1 cellular context compared by ENCODE assay signal in the genomic region with DNA sequence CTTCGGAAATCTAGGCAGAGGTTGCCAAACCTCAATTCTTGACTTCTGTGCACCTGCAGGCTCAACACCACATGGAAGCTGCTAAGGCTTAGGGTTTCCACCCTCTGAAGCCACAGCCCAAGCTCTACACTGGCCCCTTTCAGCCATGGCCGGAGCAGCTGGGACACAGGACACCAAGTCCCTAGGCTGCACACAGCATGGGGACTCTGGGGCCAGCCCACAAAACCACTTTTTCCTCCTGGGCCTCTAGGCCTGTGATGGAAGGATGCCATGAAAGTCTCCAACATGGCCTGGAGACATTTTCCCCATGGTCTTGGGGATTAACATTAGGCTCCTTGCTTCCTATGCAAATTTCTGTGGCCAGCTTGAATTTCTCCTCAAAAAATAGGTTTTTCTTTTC. TPM values are rescaled to one million over a fixed set of nuclear protein-coding genes. Genes with fewer than 3 reads are reported as not detected.
"Had no signal": no experiment of that assay in that cellular context is flagged by ENCODE, and none has a peak within 500 bp of the region (broad histone marks: within the 10 kb centered on the region; RNA-seq: fewer than 3 reads in every experiment).

No MANE protein-coding gene starts in this region.

RNA-seq across cellular contexts. Expression of a gene that starts 5.0 kb away (rescaled TPM):
- polyA plus RNA-seq: immature natural killer cell had no signal
